8 cellular contexts compared by ENCODE assay signal in the genomic region with DNA sequence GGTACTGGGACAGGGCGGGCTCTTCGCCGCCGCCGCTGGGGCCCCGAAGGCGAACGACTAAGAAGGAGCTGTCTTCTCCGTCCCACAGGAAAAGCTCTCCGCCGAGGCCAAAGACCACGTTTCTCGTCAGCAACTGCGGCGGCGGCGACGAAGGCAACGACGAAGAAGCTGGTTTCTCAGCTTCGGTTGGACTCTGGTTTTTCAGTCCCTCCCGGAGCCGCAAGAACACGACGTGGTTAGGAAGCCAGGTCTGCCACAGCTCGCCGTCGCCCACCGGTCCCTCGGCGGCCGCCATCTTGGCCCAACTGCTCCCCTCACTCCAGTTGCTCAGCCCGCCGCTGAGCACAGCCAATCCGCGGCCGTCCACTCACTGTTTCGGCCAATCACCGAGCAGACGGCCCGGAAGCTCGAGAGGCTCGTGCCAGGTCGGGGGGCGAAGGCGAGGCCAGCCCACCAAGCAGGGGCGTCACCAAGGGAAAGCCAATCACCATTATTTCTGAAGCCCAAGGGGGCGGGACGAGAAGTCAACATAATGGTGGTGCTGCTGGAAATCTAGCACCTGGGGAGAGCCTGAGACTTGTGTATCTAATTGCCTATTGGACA. TPM values are rescaled to one million over a fixed set of nuclear protein-coding genes. Genes with fewer than 3 reads are reported as not detected.
DNase-seq lines count a peak whose midpoint lies in the region; ATAC-seq, FAIRE-seq and TF ChIP-seq lines count a peak whose summit lies in the region.

TSS of gene NUP88 (minus strand) at position 307 of the 603 bp plus-strand sequence. CDS start at position 295, 12 bp downstream.

- intact Hi-C loops in body of pancreas (cut with DNase I) (no loop called here), sigmoid colon (cut with DNase I) (no loop called here)

- TF ChIP-seq POLR2A in body of pancreas (IDR thresholded peaks at IDR 0.05) (peak; percentile 74 to 92 (median 88)), sigmoid colon (IDR thresholded peaks at IDR 0.05) (peak; percentile 66 to 89)

- H3K9me3 ChIP-seq in body of pancreas: no peaks in the 10 kb centered on the region
- H3K9me3 ChIP-seq in sigmoid colon: no peaks in the 10 kb centered on the region

- no peak for TF ChIP-seq EP300 in sigmoid colon (IDR thresholded peaks at IDR 0.05)

- 0% methylated on average over 21 to 49 of the region's 49 CpGs for WGBS in body of pancreas, 2 donors
- WGBS in sigmoid colon, 2 donors: 0% methylated on average over 49 of the region's 49 CpGs

- peaks cover 4 to 13% of the 10 kb centered on the region in 2 donors for H3K36me3 ChIP-seq in body of pancreas (replicated peaks in 1 of 2; ENCODE audit: insufficient read depth in 1 of 2, low read depth in 2 of 2)
- peaks cover 0 to 59% (median 19%) of the 10 kb centered on the region in 4 donors for H3K36me3 ChIP-seq in sigmoid colon

- H3K4me1 ChIP-seq in body of pancreas (peaks cover 30% of the 10 kb centered on the region), sigmoid colon (peaks cover 0 to 37% (median 28%) of the 10 kb centered on the region in 4 donors)

- DNase-seq in NCI-H2107 treated with DMSO at 0.1 percent for 48 hours (lab: John Stamatoyannopoulos, UW; ENCODE audit: unreplicated experiment): peak; percentile 91
- DNase-seq in body of pancreas: peak; percentile 92 to 97 (median 94)
- DNase-seq in iPS DF 19.7 (ENCODE audit: low read depth, low spot score): peak; percentile 90
- peak; percentile 98 for DNase-seq in sigmoid colon

- H3K27me3 ChIP-seq in body of pancreas (no peaks in the 10 kb centered on the region), sigmoid colon (no peaks in the 10 kb centered on the region)

- peak; percentile 91 for FAIRE-seq in TTC549 (lab: Jason Lieb, UNC)

- ATAC-seq in GM18520 (IDR thresholded peaks at IDR 0.05; ENCODE audit: unreplicated experiment) (peak; percentile 84), HG03064 (IDR thresholded peaks at IDR 0.05; ENCODE audit: low read depth, unreplicated experiment) (peak; percentile 79), body of pancreas (peak; percentile 97)

- TF ChIP-seq CTCF in 22Rv1 (IDR thresholded peaks at IDR 0.05) (no peak), body of pancreas (IDR thresholded peaks at IDR 0.05) (no peak), sigmoid colon (IDR thresholded peaks at IDR 0.05) (no peak)

- H3K4me3 ChIP-seq in body of pancreas (peak within 1 kb of the TSS; percentile 40 to 71), sigmoid colon (peak within 1 kb of the TSS; percentile 54 to 83 (median 81))

- H3K27ac ChIP-seq in 22Rv1: peak within 1 kb of the TSS; percentile 94
- peak within 1 kb of the TSS; percentile 83 to 93 (median 91) for H3K27ac ChIP-seq in body of pancreas
- peak within 1 kb of the TSS; percentile 80 to 91 (median 88) for H3K27ac ChIP-seq in sigmoid colon

RNA-seq across cellular contexts. Expression of gene NUP88, which starts in this region (rescaled TPM):
- 10 to 100 TPM; 35.9 to 54.5 TPM for total RNA-seq in body of pancreas
- 10 to 100 TPM; 53.6 to 68.3 (median 63.1) TPM for total RNA-seq in sigmoid colon
- polyA plus RNA-seq in sigmoid colon: 10 to 100 TPM; 39.1 to 82.9 (median 58.3) TPM

Comparison
In these comparisons a context has a peak if more than half of its experiments do, and no peak if none do; other contexts are left out.
1. Peak in every context shown above with its lines: DNase-seq, ATAC-seq, H3K4me3 ChIP-seq and H3K27ac ChIP-seq.